In the genomic region with DNA sequence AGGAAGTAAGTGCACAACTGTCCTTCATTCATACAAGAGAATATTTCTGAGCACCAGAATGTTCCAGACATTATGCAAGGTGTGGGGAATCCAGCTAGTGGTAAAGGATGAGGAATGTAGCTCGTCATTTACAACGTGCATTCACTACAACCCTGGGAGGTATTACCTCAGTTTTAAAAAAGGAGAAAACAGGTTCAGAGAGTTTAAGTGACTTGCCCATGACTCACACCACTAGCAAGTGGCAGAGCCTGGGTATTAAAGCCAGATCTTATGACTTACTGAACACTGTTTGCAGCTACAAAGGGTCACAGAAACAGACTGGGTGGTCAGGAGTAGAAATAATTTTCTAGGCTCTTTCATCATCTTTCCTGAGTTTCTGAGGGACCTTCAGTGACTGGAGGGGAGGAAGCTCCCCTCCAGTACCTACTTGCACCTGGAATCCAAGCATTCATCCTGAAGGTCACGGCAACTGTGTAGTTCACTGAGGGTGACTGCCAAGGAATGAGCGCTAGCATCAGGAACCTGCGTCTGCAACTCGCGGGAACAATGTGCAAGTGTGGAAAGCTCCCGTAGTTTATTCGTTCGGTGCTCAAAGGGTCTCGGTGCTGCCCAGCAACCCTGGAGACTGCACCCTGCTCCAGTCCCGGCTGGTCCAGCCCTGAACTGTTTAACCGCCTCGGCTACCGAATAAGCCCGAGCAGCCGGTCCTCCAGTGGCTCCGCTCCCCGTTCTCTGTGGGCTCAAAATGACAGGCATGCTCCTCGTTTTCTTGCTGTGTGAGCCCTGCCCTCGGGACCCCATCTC, we compare ENCODE assay signal across 8 cellular contexts. TPM values are rescaled to one million over a fixed set of nuclear protein-coding genes. Genes with fewer than 3 reads are reported as not detected.
DNase-seq lines count a peak whose midpoint lies in the region; ATAC-seq, FAIRE-seq and TF ChIP-seq lines count a peak whose summit lies in the region.

No MANE protein-coding gene starts in this region.

- H3K9me3 ChIP-seq in SJCRH30 (replicated peaks) (no peaks in the 10 kb centered on the region), neutrophil (no peaks in the 10 kb centered on the region)

- H3K4me3 ChIP-seq in SJCRH30 (peak overlapping the region; percentile 81), fibroblast of mammary gland (ENCODE audit: control insufficient read depth, low read depth, low read length) (peak overlapping the region; percentile 84), neutrophil (ENCODE audit: low read depth in 1 of 2, low read length in 1 of 2) (peak overlapping the region; percentile 73 to 93)

- DNase-seq in GM12891 (ENCODE audit: insufficient read length, low spot score) = peak; percentile 10
- DNase-seq in SJCRH30 = peak; percentile 35 to 52
- DNase-seq in fibroblast of mammary gland (ENCODE audit: low read depth) = peak; percentile 95
- DNase-seq in NCI-H1092 (lab: John Stamatoyannopoulos, UW) = no peak
- DNase-seq in cortex of kidney (lab: John Stamatoyannopoulos, UW) = no peak

- FAIRE-seq in GM12891 (lab: Jason Lieb, UNC) = no peak

- H3K27ac ChIP-seq in 22Rv1 (peak overlapping the region; percentile 50), SJCRH30 (peak overlapping the region; percentile 69), neutrophil (peak overlapping the region; percentile 87)

- ATAC-seq in HG03060 (IDR thresholded peaks at IDR 0.05; ENCODE audit: low read depth, unreplicated experiment) = peak; percentile 2

- H3K4me1 ChIP-seq in SJCRH30 (peaks cover 19% of the 10 kb centered on the region), neutrophil (ENCODE audit: control insufficient read depth in 1 of 2, insufficient read depth in 1 of 2, low read depth in 1 of 2, low read length in 1 of 2) (peaks cover 30 to 31% of the 10 kb centered on the region in 2 experiments)

- TF ChIP-seq POLR2A in GM12891 (IDR thresholded peaks at IDR 0.05; ENCODE audit: low read depth, low read length) = no peak

- no peak for TF ChIP-seq CTCF in 22Rv1 (IDR thresholded peaks at IDR 0.05)
- no peak for TF ChIP-seq CTCF in fibroblast of mammary gland (conservative IDR thresholded peaks at IDR 0.05; ENCODE audit: control insufficient read depth, insufficient read depth, low read depth, low read length)
- no peak for TF ChIP-seq CTCF in neutrophil (IDR thresholded peaks at IDR 0.05)

- no peaks in the 10 kb centered on the region for H3K27me3 ChIP-seq in SJCRH30
- no peaks in the 10 kb centered on the region for H3K27me3 ChIP-seq in neutrophil

- H3K36me3 ChIP-seq in SJCRH30 (peaks cover 35% of the 10 kb centered on the region), neutrophil (peaks cover 23% of the 10 kb centered on the region)

TF ChIP-seq in GM12891, 5 proteins besides CTCF, POLR2A, EP300 and RAD21:
- no peak for TF ChIP-seq PAX5 (IDR thresholded peaks at IDR 0.05; ENCODE audit: insufficient read depth, low read length, severe bottlenecking)
- TF ChIP-seq POLR2AphosphoS5 (IDR thresholded peaks at IDR 0.05; ENCODE audit: low read depth, low read length) = no peak
- TF ChIP-seq POU2F2 (IDR thresholded peaks at IDR 0.05; ENCODE audit: low read depth, low read length) = no peak
- TF ChIP-seq TAF1 (IDR thresholded peaks at IDR 0.05; ENCODE audit: low read depth, low read length) = no peak
- no peak for TF ChIP-seq SPI1 (IDR thresholded peaks at IDR 0.05; ENCODE audit: low read depth, low read length)

RNA-seq across cellular contexts. Expression of a gene that starts 0.6 kb away (rescaled TPM):
- polyA plus RNA-seq in GM12891 (2012; ENCODE audit: low read depth, missing spikeins) = 0.49 TPM
- total RNA-seq in SJCRH30 (2014; rRNA removed; shearing (Covaris generic)) = 6.6 and 8.4 TPM in 2 replicates

RNA-seq across cellular contexts. Expression of a gene that starts 0.7 kb away (rescaled TPM):
- polyA plus RNA-seq in GM12891 (2012; ENCODE audit: low read depth, missing spikeins) = 38.1 TPM
- total RNA-seq in SJCRH30 (2014; rRNA removed; shearing (Covaris generic)) = 71.9 and 78.6 TPM in 2 replicates

RNA-seq across cellular contexts. Expression of a gene that starts 35.2 kb away (rescaled TPM):
- 22.7 TPM for polyA plus RNA-seq in GM12891 (2012; ENCODE audit: low read depth, missing spikeins)
- total RNA-seq in SJCRH30 (2014; rRNA removed; shearing (Covaris generic)) = 48.5 and 51.2 TPM in 2 replicates

RNA-seq across cellular contexts. Expression of a gene that starts 35.5 kb away (rescaled TPM):
- polyA plus RNA-seq in GM12891 (2012; ENCODE audit: low read depth, missing spikeins) = 16.6 TPM
- total RNA-seq in SJCRH30 (2014; rRNA removed; shearing (Covaris generic)) = 36.0 and 41.6 TPM in 2 replicates

RNA-seq across cellular contexts. Expression of a gene that starts 45.3 kb away (rescaled TPM):
- polyA plus RNA-seq in GM12891 (2012; ENCODE audit: low read depth, missing spikeins) = 22.3 TPM
- 83.4 and 87.8 TPM in 2 replicates for total RNA-seq in SJCRH30 (2014; rRNA removed; shearing (Covaris generic))

Comparison
In these comparisons a context has a peak if more than half of its experiments do, and no peak if none do; other contexts are left out.
1. DNase-seq: peak in GM12891 (single experiment), SJCRH30 (2 of 2) and fibroblast of mammary gland (single experiment); none in NCI-H1092 (single experiment) and cortex of kidney (single experiment).
2. Peak in every context shown above with its lines, with median percentiles within 50 percentile points of each other: H3K27ac ChIP-seq and H3K4me3 ChIP-seq.